Comparison of ENCODE assay signal across 9 cellular contexts in genomic region chr22:42863349-42863911, GRCh38. TPM values are rescaled to one million over a fixed set of nuclear protein-coding genes. Genes with fewer than 3 reads are reported as not detected.
DNase-seq lines count a peak whose midpoint lies in the region; ATAC-seq, FAIRE-seq and TF ChIP-seq lines count a peak whose summit lies in the region.
"Had no signal": no experiment of that assay in that cellular context is flagged by ENCODE, and none has a peak within 500 bp of the region (broad histone marks: within the 10 kb centered on the region; RNA-seq: fewer than 3 reads in every experiment).

No MANE protein-coding gene starts in this region.

- H3K9me3 ChIP-seq in HepG2 (ENCODE audit: low read length) = no peaks in the 10 kb centered on the region
- H3K9me3 ChIP-seq: left ventricle myocardium inferior had no signal

- intact Hi-C loops in HepG2 (cut with micrococcal nuclease; ENCODE audit: unreplicated experiment) = no loop called here

- H3K27me3 ChIP-seq in HepG2 (ENCODE audit: control insufficient read depth in 1 of 2, insufficient read depth in 2 of 2, low read length in 2 of 2) = no peaks in the 10 kb centered on the region

- H3K79me2 ChIP-seq in HepG2 (ENCODE audit: insufficient read depth, low read length) = no peaks in the 10 kb centered on the region

- TF ChIP-seq POLR2A in HepG2 (IDR thresholded peaks at IDR 0.05; ENCODE audit: insufficient read depth in 1 of 2, low read depth in 2 of 2, low read length in 2 of 2) = no peak

- no peak overlapping the region for H3K27ac ChIP-seq in HepG2 (ENCODE audit: extremely low read length, insufficient read depth, low read length)
- H3K27ac ChIP-seq: left ventricle myocardium inferior had no signal

- H2AFZ ChIP-seq in HepG2 (ENCODE audit: low read length) = no peak overlapping the region

- H3K4me3 ChIP-seq in skeletal muscle cell (ENCODE audit: low read depth, low read length) = no peak overlapping the region
- no peak overlapping the region for H3K4me3 ChIP-seq in HepG2 (replicated peaks in 1 of 3; ENCODE audit: insufficient read depth in 1 of 3, low read depth in 2 of 3, low read length in 3 of 3)
- H3K4me3 ChIP-seq: left ventricle myocardium inferior had no signal

- TF ChIP-seq RAD21 in HepG2 (CRISPR knock-in tag; IDR thresholded peaks at IDR 0.05) = no peak

- no peak overlapping the region for H3K9ac ChIP-seq in HepG2 (ENCODE audit: insufficient read depth, low read depth, low read length)

- H4K20me1 ChIP-seq in HepG2 (ENCODE audit: insufficient read depth, low read length) = no peaks in the 10 kb centered on the region

- POLR2A ChIA-PET in HepG2 (lab: Yijun Ruan, JAX) = no interaction called here

- 87% methylated on average over 4 of the region's 4 CpGs for WGBS in HepG2 (ENCODE audit: low lambda C conversion rate)

- no peak for TF ChIP-seq CTCF in HepG2 (CRISPR knock-in tag; IDR thresholded peaks at IDR 0.05)

- no TSS peak for BruUV-seq in HepG2 (replicated peaks; lab: Mats Ljungman, UMichigan)

- no peaks in the 10 kb centered on the region; a peak in 1 of 5 replicates for H3K36me3 ChIP-seq in HepG2 (replicated peaks in 1 of 2; ENCODE audit: control insufficient read depth in 1 of 2, insufficient read depth in 2 of 2, low read length in 2 of 2)
- H3K36me3 ChIP-seq: left ventricle myocardium inferior had no signal

- in situ Hi-C loops in HepG2 (cut with HindIII; ENCODE audit: extremely low pct_ligation_motif_present, low pct_unique_long_range_greater_than_20kb) = no loop called here

- CTCF ChIA-PET in HepG2 (lab: Yijun Ruan, JAX; ENCODE audit: low intra/inter-chr PET ratio, low total read pairs) = no interaction called here

- TF ChIP-seq EP300 in HepG2 (IDR thresholded peaks at IDR 0.05; ENCODE audit: low read depth in 2 of 2, low read length in 2 of 2) (no peak), HepG2 (CRISPR knock-in tag; IDR thresholded peaks at IDR 0.05; ENCODE audit: borderline replicate concordance) (no peak)

- DNase-seq in ELR (ENCODE audit: low read depth) (peak; percentile 80), NOMO-1 (lab: John Stamatoyannopoulos, UW; ENCODE audit: unreplicated experiment in 2 of 2) (peak; percentile 27 to 77), amniotic epithelial cell (ENCODE audit: low read depth) (peak; percentile 80), skeletal muscle cell (ENCODE audit: low read depth) (peak; percentile 74), HuH-7.5 (ENCODE audit: low spot score) (no peak), HepG2 (ENCODE audit: low spot score) (no peak)
- DNase-seq: left ventricle myocardium inferior had no signal

- H3K4me2 ChIP-seq in HepG2 (ENCODE audit: low read depth, low read length) = no peak overlapping the region

- no peak for FAIRE-seq in HepG2 (lab: Jason Lieb, UNC)

- peaks cover 26% of the 10 kb centered on the region for H3K4me1 ChIP-seq in HepG2 (ENCODE audit: insufficient read depth, low read length)

- ATAC-seq in GM19328 (IDR thresholded peaks at IDR 0.05; ENCODE audit: unreplicated experiment) = no peak
- ATAC-seq in HG02623 (IDR thresholded peaks at IDR 0.05; ENCODE audit: unreplicated experiment) = no peak
- ATAC-seq in HepG2 = no peak

TF ChIP-seq in HepG2, 621 proteins besides CTCF, POLR2A, EP300 and RAD21:
- TF ChIP-seq ZNF768 (CRISPR knock-in tag; IDR thresholded peaks at IDR 0.05) (no peak), ZNF30 (CRISPR knock-in tag; IDR thresholded peaks at IDR 0.05) (no peak)

RNA-seq across cellular contexts. Expression of gene ARFGAP3, which starts 6.4 kb away (rescaled TPM):
- total RNA-seq in HepG2 (2016; rRNA removed; fragmentation: Illumina TruSeq; extraction: Trizol) = 41.7 and 66.7 TPM in 2 replicates
- 9.5 and 13.8 TPM in 2 replicates for total RNA-seq in HepG2 (2016; cell fraction: cytosol; rRNA removed; fragmentation: Illumina TruSeq; extraction: Trizol; ENCODE audit: low read depth)
- 41.6 and 68.2 TPM in 2 replicates for total RNA-seq in HepG2 (2016; cell fraction: insoluble cytoplasmic fraction; rRNA removed; fragmentation: Illumina TruSeq; extraction: Trizol)
- total RNA-seq in HepG2 (2016; cell fraction: membrane; rRNA removed; fragmentation: Illumina TruSeq; extraction: Trizol) = 19.0 and 21.9 TPM in 2 replicates
- 26.8 and 27.4 TPM in 2 replicates for total RNA-seq in HepG2 (2016; cell fraction: nucleus; rRNA removed; fragmentation: Illumina TruSeq; extraction: Trizol)
- 51.0 and 61.6 TPM in 2 replicates for polyA plus RNA-seq in HepG2 (2011; rRNA removed)
- 42.3 and 50.3 TPM in 2 replicates for polyA plus RNA-seq in HepG2 (2011; cell fraction: cytosol; rRNA removed)
- 41.8 and 43.9 TPM in 2 replicates for polyA plus RNA-seq in HepG2 (2011; cell fraction: nucleus; rRNA removed)
- polyA plus RNA-seq in HepG2 (2012) = 40.6 and 42.9 TPM in 2 replicates
- 3.0 and 3.1 TPM in 2 replicates for polyA plus RNA-seq in HepG2 (2016; cell fraction: cytosol; fragmentation: Illumina TruSeq; extraction: Trizol; ENCODE audit: low read depth)
- polyA plus RNA-seq in HepG2 (2016; cell fraction: insoluble cytoplasmic fraction; fragmentation: Illumina TruSeq; extraction: Trizol; ENCODE audit: low read depth) = 50.7 and 53.6 TPM in 2 replicates
- 7.0 and 7.1 TPM in 2 replicates for polyA plus RNA-seq in HepG2 (2016; cell fraction: membrane; fragmentation: Illumina TruSeq; extraction: Trizol; ENCODE audit: low read depth)
- polyA plus RNA-seq in HepG2 (2016; cell fraction: nucleus; fragmentation: Illumina TruSeq; extraction: Trizol; ENCODE audit: insufficient read depth, low read depth) = 40.6 and 48.9 TPM in 2 replicates
- 16.2 and 65.9 TPM in 2 replicates for polyA minus RNA-seq in HepG2 (2011; rRNA and poly(A)+ RNA removed; ENCODE audit: low replicate concordance)
- 38.9 and 45.0 TPM in 2 replicates for polyA minus RNA-seq in HepG2 (2011; cell fraction: cytosol; rRNA and poly(A)+ RNA removed)
- polyA minus RNA-seq in HepG2 (2011; cell fraction: nucleus; rRNA and poly(A)+ RNA removed) = 43.4 and 53.0 TPM in 2 replicates

Comparison
In these comparisons a context has a peak if more than half of its experiments do, and no peak if none do; other contexts are left out.
1. DNase-seq: peak in ELR (single experiment), NOMO-1 (2 of 2), amniotic epithelial cell (single experiment) and skeletal muscle cell (single experiment); none in HuH-7.5 (single experiment) and HepG2 (single experiment).